ENCODE assay signal across 13 cellular contexts in the genomic region with DNA sequence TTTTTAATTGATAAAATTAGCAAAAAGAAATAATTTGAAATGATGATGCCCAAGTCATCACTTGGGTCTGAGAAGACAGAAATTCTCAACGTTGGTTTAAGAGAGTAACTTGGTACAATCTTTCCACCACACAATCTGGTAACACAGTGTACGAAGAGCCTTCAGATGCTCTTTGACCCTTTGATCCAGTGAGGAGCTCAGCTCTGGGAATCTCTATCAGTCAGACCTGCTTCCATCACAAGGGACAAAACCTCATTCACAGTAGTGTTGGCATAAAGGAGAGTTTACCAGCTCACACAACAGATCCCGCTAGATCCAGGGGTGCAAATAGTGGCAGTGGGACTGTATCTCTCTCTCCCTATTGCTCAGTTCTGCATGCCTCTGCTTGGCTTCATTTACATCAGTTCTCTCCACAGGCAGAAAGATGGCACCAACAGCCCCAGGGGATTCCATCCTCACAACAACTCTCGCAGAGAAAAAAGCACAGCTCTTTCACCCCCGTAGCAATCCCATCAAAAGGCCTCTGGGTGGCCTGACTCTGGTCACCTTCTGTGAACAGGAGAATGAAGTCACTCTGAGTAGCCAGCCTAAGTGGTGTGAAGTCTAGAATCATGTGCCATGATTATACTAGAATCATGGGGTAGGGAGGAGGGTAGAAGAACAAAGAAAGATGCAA.
DNase-seq lines count a peak whose midpoint lies in the region; ATAC-seq, FAIRE-seq and TF ChIP-seq lines count a peak whose summit lies in the region.
"Had no signal": no experiment of that assay in that cellular context is flagged by ENCODE, and none has a peak within 500 bp of the region (broad histone marks: within the 10 kb centered on the region; RNA-seq: fewer than 3 reads in every experiment).

No MANE protein-coding gene starts in this region.

- POLR2A ChIA-PET in A549 (lab: Yijun Ruan, JAX) = no interaction called here
- POLR2A ChIA-PET in RWPE1 (lab: Yijun Ruan, JAX; ENCODE audit: low non-redundant PET) = no interaction called here

- H3K36me3 ChIP-seq in psoas muscle (ENCODE audit: insufficient read depth in 1 of 2, low read depth in 1 of 2) = no peaks in the 10 kb centered on the region
- H3K36me3 ChIP-seq in SJCRH30 = no peaks in the 10 kb centered on the region
- H3K36me3 ChIP-seq: BLaER1 had no signal

- H4K91ac ChIP-seq in H9 (ENCODE audit: insufficient read length, low read depth, low read length) = no peak overlapping the region

- no peak overlapping the region for H3K4ac ChIP-seq in H9 (ENCODE audit: low read depth, low read length)

- peaks cover 1% of the 10 kb centered on the region; the same call in 1 of the 2 replicates for H3K27me3 ChIP-seq in H9 (ENCODE audit: insufficient read depth, low read length)
- H3K27me3 ChIP-seq in psoas muscle (ENCODE audit: insufficient read depth in 3 of 3, low read length in 2 of 3) = peaks cover 0 to 2% (median 0%) of the 10 kb centered on the region in 3 donors
- H3K27me3 ChIP-seq in SJCRH30 = no peaks in the 10 kb centered on the region
- H3K27me3 ChIP-seq: BLaER1 had no signal

- 72% methylated on average over 5 of the region's 5 CpGs for WGBS in A549 (ENCODE audit: missing lambda C conversion rate)
- no CpG with 5 or more reads among the region's 5 CpGs for WGBS in H9 (ENCODE audit: extremely low coverage, insufficient read length, low lambda C conversion rate)
- 61 to 77% (median 63%) methylated on average over 5 of the region's 5 CpGs for WGBS in psoas muscle, 3 donors

- no peak overlapping the region for H2BK20ac ChIP-seq in H9 (ENCODE audit: low read depth, low read length, poor library complexity, severe bottlenecking)

- H3K27ac ChIP-seq in A549 (peak overlapping the region in 1 of 2 experiments; percentile 33; a peak in 1 of 6 replicates), H9 (ENCODE audit: insufficient read length, low read depth, low read length) (no peak overlapping the region), RWPE1 (no peak overlapping the region), psoas muscle (no peak overlapping the region), SJCRH30 (no peak overlapping the region)
- H3K27ac ChIP-seq: BLaER1, HL-60 had no signal

- no peak overlapping the region for H3K23ac ChIP-seq in H9 (ENCODE audit: insufficient read length, low read depth, low read length)

- H4K5ac ChIP-seq in H9 (ENCODE audit: insufficient read length, low read depth, low read length) = no peak overlapping the region

- FAIRE-seq in A549 (lab: Jason Lieb, UNC) = no peak

- no peaks in the 10 kb centered on the region for H3K79me1 ChIP-seq in H9 (ENCODE audit: insufficient read depth, low read depth, low read length, poor library complexity, severe bottlenecking)

- H3K9me3 ChIP-seq in A549 (no peaks in the 10 kb centered on the region), H9 (ENCODE audit: control insufficient read depth, low read depth, low read length) (no peaks in the 10 kb centered on the region), psoas muscle (no peaks in the 10 kb centered on the region), SJCRH30 (replicated peaks) (no peaks in the 10 kb centered on the region)
- H3K9me3 ChIP-seq: BLaER1 had no signal

- H3K4me3 Mint-ChIP-seq in H9 (no peak overlapping the region), glutamatergic neuron (ENCODE audit: unreplicated experiment) (no peak overlapping the region)
- no peak overlapping the region for H3K4me3 Mint-ChIP-seq in activated T-cell treated with anti-CD3 and anti-CD28 coated beads, Interleukin-2, amount 50 U/mL, for 24 hours

- H3K56ac ChIP-seq in H9 (ENCODE audit: insufficient read length, low read depth, low read length) = no peak overlapping the region

- H2BK120ac ChIP-seq in H9 (ENCODE audit: low read depth, low read length, poor library complexity, severe bottlenecking) = no peak overlapping the region

- H3K4me2 ChIP-seq in A549 (no peak overlapping the region), H9 (ENCODE audit: insufficient read depth, insufficient read length, low read length) (no peak overlapping the region)
- H3K4me2 ChIP-seq: BLaER1 had no signal

- DNase-seq in A549 (ENCODE audit: low read depth in 1 of 2, low spot score in 1 of 2) = peak; percentile 51 to 57
- DNase-seq in H9 = peak; percentile 71
- DNase-seq in RWPE1 (ENCODE audit: low spot score) = peak; percentile 21
- peak; percentile 60 for DNase-seq in glutamatergic neuron
- no peak for DNase-seq in stimulated activated CD4-positive, alpha-beta T cell treated with anti-CD3 and anti-CD28 coated beads, Interleukin-4, amount 100 ng/mL, for 24 hours
- no peak for DNase-seq in activated T-cell treated with anti-CD3 and anti-CD28 coated beads, Interleukin-2, amount 50 U/mL, for 24 hours
- no peak for DNase-seq in psoas muscle
- no peak for DNase-seq in SJCRH30
- DNase-seq: activated CD8-positive, alpha-beta memory T cell treated with anti-CD3 and anti-CD28 coated beads for 24 hours; hypothalamus; NCI-H1694 had no signal

- H2AK5ac ChIP-seq in H9 (ENCODE audit: insufficient read length, low read length) = no peak overlapping the region

- H2BK15ac ChIP-seq in H9 (ENCODE audit: low read depth, low read length) = no peak overlapping the region

- H2BK5ac ChIP-seq in H9 (ENCODE audit: insufficient read length, low read length) = no peak overlapping the region

- TF ChIP-seq EP300 in A549 (IDR thresholded peaks at IDR 0.05) = no peak

- no peaks in the 10 kb centered on the region for H4K20me1 ChIP-seq in H9 (ENCODE audit: control insufficient read depth, insufficient read depth, insufficient read length)
- H4K20me1 ChIP-seq: BLaER1 had no signal

- H3K9ac ChIP-seq in H9 (ENCODE audit: extremely low read depth, insufficient read length, low read length) = no peak overlapping the region
- H3K9ac ChIP-seq: BLaER1 had no signal

- no peak overlapping the region for H3K14ac ChIP-seq in H9 (ENCODE audit: insufficient read depth, low read length)

- H3K27ac Mint-ChIP-seq in H9 (0 out of 7 replicates have a peak overlapping the region, but pooled peaks of 1 of the 3 experiments have one; percentile 22), glutamatergic neuron (ENCODE audit: unreplicated experiment) (no peak overlapping the region)
- H3K27ac Mint-ChIP-seq in activated T-cell treated with anti-CD3 and anti-CD28 coated beads, Interleukin-2, amount 50 U/mL, for 24 hours = no peak overlapping the region

- H3K36me3 Mint-ChIP-seq in H9 (ENCODE audit: insufficient read depth in 1 of 3, low read depth in 3 of 3) = no peaks in the 10 kb centered on the region
- no peaks in the 10 kb centered on the region for H3K36me3 Mint-ChIP-seq in glutamatergic neuron (ENCODE audit: unreplicated experiment)
- H3K36me3 Mint-ChIP-seq in activated T-cell treated with anti-CD3 and anti-CD28 coated beads, Interleukin-2, amount 50 U/mL, for 24 hours (ENCODE audit: low read depth) = no peaks in the 10 kb centered on the region

- H3K9me3 Mint-ChIP-seq in H9 = no peaks in the 10 kb centered on the region; a peak in 1 of 5 replicates
- H3K9me3 Mint-ChIP-seq in glutamatergic neuron (ENCODE audit: unreplicated experiment) = peaks cover 2% of the 10 kb centered on the region
- no peaks in the 10 kb centered on the region for H3K9me3 Mint-ChIP-seq in activated T-cell treated with anti-CD3 and anti-CD28 coated beads, Interleukin-2, amount 50 U/mL, for 24 hours

- H3K4me1 ChIP-seq in A549 = peaks cover 7% of the 10 kb centered on the region; the same call in 2 of the 3 replicates
- H3K4me1 ChIP-seq in H9 (ENCODE audit: insufficient read depth, low read length) = peaks cover 2% of the 10 kb centered on the region; the same call in 1 of the 2 replicates
- no peaks in the 10 kb centered on the region for H3K4me1 ChIP-seq in psoas muscle
- H3K4me1 ChIP-seq in SJCRH30 = no peaks in the 10 kb centered on the region

- no peak for TF ChIP-seq POLR2A in A549 (IDR thresholded peaks at IDR 0.05; ENCODE audit: low read length)

- H3K4me1 Mint-ChIP-seq in H9 (peaks cover 6 to 12% of the 10 kb centered on the region in 2 experiments), glutamatergic neuron (ENCODE audit: low read depth, unreplicated experiment) (peaks cover 22% of the 10 kb centered on the region)
- H3K4me1 Mint-ChIP-seq in activated T-cell treated with anti-CD3 and anti-CD28 coated beads, Interleukin-2, amount 50 U/mL, for 24 hours (ENCODE audit: low read depth) = no peaks in the 10 kb centered on the region

- TF ChIP-seq RAD21 in A549 (conservative IDR thresholded peaks at IDR 0.05 in 1 of 2, IDR thresholded peaks at IDR 0.05 in 1 of 2) = no peak

- no peak overlapping the region for H2AFZ ChIP-seq in H9 (ENCODE audit: low read length)

- CTCF ChIA-PET in A549 (lab: Yijun Ruan, JAX) (interaction anchor here (1.3 to 1.6 kb wide), 2 partner anchors 10 to 18 kb away, joined by 4 to 5 read pairs; no protein-coding TSS in a partner anchor), RWPE1 (lab: Yijun Ruan, JAX) (interaction anchor here (0.6 to 1.6 kb wide), 3 partner anchors 12 to 27 kb away, joined by 4 to 7 read pairs (median 5); no protein-coding TSS in a partner anchor)

- ATAC-seq in A549 = peak; percentile 90 to 96
- ATAC-seq in psoas muscle = no peak

- H3T11ph ChIP-seq in H9 (ENCODE audit: low read length) = no peak overlapping the region

- H3K18ac ChIP-seq in H9 (ENCODE audit: insufficient read length, low read depth, low read length) = no peak overlapping the region

- intact Hi-C loops in psoas muscle (cut with DNase I) = no loop called here

- H3K79me2 ChIP-seq in H9 (ENCODE audit: insufficient read depth, low read length) = no peaks in the 10 kb centered on the region

- no peak overlapping the region for H3K4me3 ChIP-seq in A549
- H3K4me3 ChIP-seq in psoas muscle = no peak overlapping the region
- no peak overlapping the region for H3K4me3 ChIP-seq in SJCRH30
- H3K4me3 ChIP-seq: BLaER1 had no signal

- H4K8ac ChIP-seq in H9 (replicated peaks; ENCODE audit: insufficient read length, low read depth, low read length) = no peak overlapping the region

- H2BK12ac ChIP-seq in H9 (ENCODE audit: insufficient read length, low read depth, low read length) = no peak overlapping the region

- peaks cover 75% of the 10 kb centered on the region for H3K27me3 Mint-ChIP-seq in H9 (ENCODE audit: low read depth)
- H3K27me3 Mint-ChIP-seq in glutamatergic neuron (ENCODE audit: unreplicated experiment) = peaks cover 2% of the 10 kb centered on the region
- H3K27me3 Mint-ChIP-seq in activated T-cell treated with anti-CD3 and anti-CD28 coated beads, Interleukin-2, amount 50 U/mL, for 24 hours = no peaks in the 10 kb centered on the region

- no peaks in the 10 kb centered on the region for H3K23me2 ChIP-seq in H9 (ENCODE audit: insufficient read length, low read depth, low read length, poor library complexity, severe bottlenecking)

- TF ChIP-seq CTCF in A549 (IDR thresholded peaks at IDR 0.05) = 0 out of 3 replicates have a peak, but pooled peaks have one; percentile 6
- TF ChIP-seq CTCF in H9 (conservative IDR thresholded peaks at IDR 0.05) = peak; percentile 62
- no peak for TF ChIP-seq CTCF in RWPE1 (conservative IDR thresholded peaks at IDR 0.05; ENCODE audit: low read depth)
- TF ChIP-seq CTCF in glutamatergic neuron (IDR thresholded peaks at IDR 0.05; ENCODE audit: partially characterized antibody, unreplicated experiment) = no peak
- no peak for TF ChIP-seq CTCF in psoas muscle (IDR thresholded peaks at IDR 0.05)

TF ChIP-seq in A549, 52 proteins besides CTCF, POLR2A, EP300 and RAD21 (continues in another document):
- no peak for TF ChIP-seq ZNF302 (CRISPR knock-in tag; IDR thresholded peaks at IDR 0.05)
- no peak for TF ChIP-seq SREBF2 (IDR thresholded peaks at IDR 0.05)

Comparison
In these comparisons a context has a peak if more than half of its experiments do, and no peak if none do; other contexts are left out.
1. ATAC-seq: peak in A549 (2 of 2); none in psoas muscle (0 of 4).
2. DNase-seq: peak in A549 (2 of 2), H9 (single experiment), RWPE1 (single experiment) and glutamatergic neuron (single experiment); none in stimulated activated CD4-positive, alpha-beta T cell treated with anti-CD3 and anti-CD28 coated beads, Interleukin-4, amount 100 ng/mL, for 24 hours (single experiment), activated T-cell treated with anti-CD3 and anti-CD28 coated beads, Interleukin-2, amount 50 U/mL, for 24 hours (single experiment), psoas muscle (0 of 2) and SJCRH30 (0 of 2).
3. CTCF ChIP-seq: peak in A549 (single experiment) and H9 (single experiment); none in RWPE1 (single experiment), glutamatergic neuron (single experiment) and psoas muscle (single experiment).